Comparison of ENCODE assay signal across 2 cellular contexts in the genomic region with DNA sequence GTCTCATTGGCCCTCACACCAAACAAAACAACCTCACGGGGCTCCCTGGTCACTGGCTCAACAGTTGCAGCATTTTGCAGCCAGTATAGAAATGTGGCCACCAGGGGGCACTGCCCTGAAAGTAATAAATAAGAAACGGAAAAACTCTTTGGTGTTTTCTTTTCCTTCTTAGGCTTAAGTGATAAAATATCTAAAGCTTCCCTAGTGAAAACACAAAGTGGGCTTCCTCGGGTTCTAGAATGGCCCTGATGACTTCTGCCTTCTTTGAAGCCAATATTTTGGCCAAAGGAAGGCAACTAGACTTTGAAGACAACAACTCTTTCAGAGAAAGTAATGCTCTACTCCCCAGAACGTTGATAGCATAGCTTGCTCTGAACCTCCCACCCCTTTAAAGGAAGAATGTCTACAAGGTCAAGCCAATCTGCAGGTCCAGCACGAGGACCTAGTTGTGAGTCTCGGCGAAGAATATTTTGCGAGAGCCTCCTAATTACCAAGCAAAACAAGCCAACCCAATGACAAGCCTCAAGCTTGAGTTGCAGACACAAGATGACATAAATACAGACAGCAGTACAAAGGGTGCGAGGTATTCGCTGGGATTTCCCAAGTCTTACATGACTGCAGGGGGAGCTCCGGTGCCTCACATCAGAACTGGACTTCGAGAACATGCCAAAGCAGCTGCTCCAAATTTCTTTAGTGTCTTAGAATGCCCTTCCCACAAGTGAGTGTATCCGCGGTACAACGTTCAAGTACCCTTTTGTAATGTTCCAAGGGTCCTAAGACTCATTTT.
TF ChIP-seq lines count a peak whose summit lies in the region.

No MANE protein-coding gene starts in this region.

TF ChIP-seq in HEK293T, 16 proteins besides CTCF, POLR2A, EP300 and RAD21:
- no peak for TF ChIP-seq CTBP1 (IDR thresholded peaks at IDR 0.05; ENCODE audit: borderline replicate concordance)
- peak; percentile 47; the same call in 1 of the 2 replicates for TF ChIP-seq L3MBTL2 (conservative IDR thresholded peaks at IDR 0.05)
- no peak for TF ChIP-seq BHLHE40 (IDR thresholded peaks at IDR 0.05; ENCODE audit: borderline replicate concordance)
- no peak for TF ChIP-seq SP1 (IDR thresholded peaks at IDR 0.05)
- no peak for TF ChIP-seq ARNT (IDR thresholded peaks at IDR 0.05)
- 0 out of 2 replicates have a peak, but pooled peaks have one; percentile 16 for TF ChIP-seq HDGF (IDR thresholded peaks at IDR 0.05; ENCODE audit: borderline replicate concordance)

TF ChIP-seq in H1, 55 proteins besides CTCF, POLR2A, EP300 and RAD21:
- TF ChIP-seq SP1 (IDR thresholded peaks at IDR 0.05; ENCODE audit: low read depth, low read length) (0 out of 2 replicates have a peak, but pooled peaks have one; percentile 9), JUN (IDR thresholded peaks at IDR 0.05; ENCODE audit: low read depth, low read length) (no peak), CREB1 (IDR thresholded peaks at IDR 0.05) (no peak), TAF1 (IDR thresholded peaks at IDR 0.05; ENCODE audit: low read depth, low read length) (no peak), KDM1A (IDR thresholded peaks at IDR 0.05; ENCODE audit: borderline replicate concordance, low read length) (no peak), MAFK (IDR thresholded peaks at IDR 0.05; ENCODE audit: low read depth, low read length) (no peak), SIN3A (conservative IDR thresholded peaks at IDR 0.05 in 1 of 2, IDR thresholded peaks at IDR 0.05 in 1 of 2; ENCODE audit: low read depth in 1 of 2, low read length in 2 of 2) (peak in 1 of 2 experiments; percentile 30; a peak in 1 of 4 replicates)
